Comparison of ENCODE assay signal across 6 cellular contexts in the genomic region with DNA sequence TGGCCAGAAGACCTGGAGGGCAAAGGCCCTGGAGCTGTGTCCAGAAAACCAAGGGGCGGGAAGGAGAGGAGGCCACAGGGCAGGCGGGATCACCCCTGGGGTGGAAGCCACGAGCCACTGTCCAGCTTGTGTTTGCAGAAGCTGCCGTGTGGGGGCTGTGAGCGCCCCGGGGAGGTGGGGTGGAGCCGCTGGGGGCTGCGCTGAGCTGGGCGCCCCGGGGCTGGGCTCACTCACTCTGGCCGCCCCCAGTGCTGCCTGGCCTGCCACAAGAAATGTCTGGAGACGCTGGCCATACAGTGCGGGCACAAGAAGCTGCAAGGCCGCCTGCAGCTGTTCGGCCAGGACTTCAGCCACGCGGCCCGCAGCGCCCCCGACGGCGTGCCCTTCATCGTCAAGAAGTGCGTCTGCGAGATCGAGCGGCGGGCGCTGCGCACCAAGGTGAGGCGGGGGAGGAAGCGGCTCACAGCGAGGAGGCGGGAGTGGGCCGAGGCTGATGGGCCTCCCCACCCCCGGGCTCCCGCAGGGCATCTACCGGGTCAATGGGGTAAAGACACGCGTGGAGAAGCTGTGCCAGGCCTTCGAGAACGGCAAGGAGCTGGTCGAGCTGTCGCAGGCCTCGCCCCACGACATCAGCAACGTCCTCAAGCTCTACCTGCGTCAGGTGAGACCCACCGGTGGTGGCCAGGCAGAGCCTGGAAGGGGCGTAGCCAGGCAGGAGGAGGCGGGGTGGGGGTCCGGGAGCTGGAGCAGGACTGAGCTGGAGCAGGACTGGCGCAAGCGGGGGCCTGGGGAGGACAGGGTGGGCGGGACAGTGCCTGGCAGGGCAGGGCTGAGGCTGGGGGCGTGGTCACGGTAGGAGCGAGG. TPM values are rescaled to one million over a fixed set of nuclear protein-coding genes. Genes with fewer than 3 reads are reported as not detected.
DNase-seq lines count a peak whose midpoint lies in the region; ATAC-seq and TF ChIP-seq lines count a peak whose summit lies in the region.

No MANE protein-coding gene starts in this region.

- H3K4me3 ChIP-seq in endodermal cell (ENCODE audit: low read length) (no peak overlapping the region), spleen (peak overlapping the region in 1 of 8 donors; percentile 37)

- H3K27ac ChIP-seq in endodermal cell (ENCODE audit: low read depth, low read length) (no peak overlapping the region), spleen (peak overlapping the region in 5 of 8 donors; percentile 26 to 97 (median 52))

- H3K9me3 ChIP-seq in endodermal cell (ENCODE audit: control insufficient read depth, low read length) = no peaks in the 10 kb centered on the region
- no peaks in the 10 kb centered on the region for H3K9me3 ChIP-seq in spleen

- WGBS in endodermal cell (ENCODE audit: insufficient coverage in 1 of 2, insufficient read length in 1 of 2), 2 experiments = 91% methylated on average over 43 to 58 of the region's 58 CpGs
- WGBS in spleen, 5 donors = 84 to 90% (median 86%) methylated on average over 56 to 58 of the region's 58 CpGs

- TF ChIP-seq POLR2A in spleen (IDR thresholded peaks at IDR 0.05) = no peak

- no peaks in the 10 kb centered on the region for H3K4me1 ChIP-seq in endodermal cell (ENCODE audit: control insufficient read depth, insufficient read depth, low read length)
- H3K4me1 ChIP-seq in spleen = peaks cover 24 to 100% (median 83%) of the 10 kb centered on the region in 6 donors

- H3K9ac ChIP-seq in endodermal cell (ENCODE audit: extremely low read depth, low read length, poor library complexity, severe bottlenecking) = no peak overlapping the region

- DNase-seq in activated CD8-positive, alpha-beta T cell treated with anti-CD3 and anti-CD28 coated beads, Interleukin-2, amount 10 ng/mL, durations not matched to agents 7 days and 5 days = no peak
- DNase-seq in activated CD8-positive, alpha-beta T cell treated with anti-CD3 and anti-CD28 coated beads for 36 hours = no peak
- DNase-seq in endodermal cell (no peak), spleen (peak; percentile 92), head of caudate nucleus (no peak)

- no peak overlapping the region for H3K4me3 Mint-ChIP-seq in activated CD8-positive, alpha-beta T cell treated with anti-CD3 and anti-CD28 coated beads, Interleukin-2, amount 10 ng/mL, durations not matched to agents 7 days and 5 days
- no peak overlapping the region for H3K4me3 Mint-ChIP-seq in activated CD8-positive, alpha-beta T cell treated with anti-CD3 and anti-CD28 coated beads for 36 hours
- H3K4me3 Mint-ChIP-seq in endodermal cell = peak overlapping the region; percentile 68

- intact Hi-C loops in activated CD8-positive, alpha-beta T cell treated with anti-CD3 and anti-CD28 coated beads for 36 hours (cut with micrococcal nuclease) = no loop called here
- intact Hi-C loops in spleen (cut with DNase I; ENCODE audit: low total_unique reads) (no loop called here), head of caudate nucleus (cut with DNase I) (no loop called here)

- H3K36me3 Mint-ChIP-seq in activated CD8-positive, alpha-beta T cell treated with anti-CD3 and anti-CD28 coated beads, Interleukin-2, amount 10 ng/mL, durations not matched to agents 7 days and 5 days (ENCODE audit: low read depth) = peaks cover 81% of the 10 kb centered on the region
- peaks cover 66% of the 10 kb centered on the region for H3K36me3 Mint-ChIP-seq in activated CD8-positive, alpha-beta T cell treated with anti-CD3 and anti-CD28 coated beads for 36 hours (ENCODE audit: low read depth)
- H3K36me3 Mint-ChIP-seq in endodermal cell (ENCODE audit: low read depth) = peaks cover 11% of the 10 kb centered on the region

- peak overlapping the region; percentile 78 for H3K27ac Mint-ChIP-seq in activated CD8-positive, alpha-beta T cell treated with anti-CD3 and anti-CD28 coated beads, Interleukin-2, amount 10 ng/mL, durations not matched to agents 7 days and 5 days
- H3K27ac Mint-ChIP-seq in activated CD8-positive, alpha-beta T cell treated with anti-CD3 and anti-CD28 coated beads for 36 hours = no peak overlapping the region
- peak overlapping the region; percentile 80 for H3K27ac Mint-ChIP-seq in endodermal cell

- H3K36me3 ChIP-seq in endodermal cell (ENCODE audit: control insufficient read depth, insufficient read depth, low read length) = no peaks in the 10 kb centered on the region
- peaks cover 4 to 95% (median 77%) of the 10 kb centered on the region in 6 donors for H3K36me3 ChIP-seq in spleen

- ATAC-seq in activated CD8-positive, alpha-beta T cell treated with anti-CD3 and anti-CD28 coated beads, Interleukin-2, amount 10 ng/mL, durations not matched to agents 7 days and 5 days = no peak
- no peak for ATAC-seq in activated CD8-positive, alpha-beta T cell treated with anti-CD3 and anti-CD28 coated beads for 36 hours
- ATAC-seq in HG03342 (IDR thresholded peaks at IDR 0.05; ENCODE audit: unreplicated experiment) = no peak

- no peaks in the 10 kb centered on the region for H3K27me3 Mint-ChIP-seq in activated CD8-positive, alpha-beta T cell treated with anti-CD3 and anti-CD28 coated beads, Interleukin-2, amount 10 ng/mL, durations not matched to agents 7 days and 5 days (ENCODE audit: low read depth)
- H3K27me3 Mint-ChIP-seq in activated CD8-positive, alpha-beta T cell treated with anti-CD3 and anti-CD28 coated beads for 36 hours = no peaks in the 10 kb centered on the region
- no peaks in the 10 kb centered on the region for H3K27me3 Mint-ChIP-seq in endodermal cell (ENCODE audit: insufficient read depth)

- H3K9me3 Mint-ChIP-seq in activated CD8-positive, alpha-beta T cell treated with anti-CD3 and anti-CD28 coated beads, Interleukin-2, amount 10 ng/mL, durations not matched to agents 7 days and 5 days (ENCODE audit: insufficient read depth) = no peaks in the 10 kb centered on the region
- no peaks in the 10 kb centered on the region for H3K9me3 Mint-ChIP-seq in activated CD8-positive, alpha-beta T cell treated with anti-CD3 and anti-CD28 coated beads for 36 hours
- no peaks in the 10 kb centered on the region for H3K9me3 Mint-ChIP-seq in endodermal cell

- no peak for TF ChIP-seq CTCF in activated CD8-positive, alpha-beta T cell treated with anti-CD3 and anti-CD28 coated beads for 36 hours (IDR thresholded peaks at IDR 0.05)
- TF ChIP-seq CTCF in endodermal cell (conservative IDR thresholded peaks at IDR 0.05) = peak; percentile 62
- no peak for TF ChIP-seq CTCF in spleen (IDR thresholded peaks at IDR 0.05 in 8 of 11, conservative IDR thresholded peaks at IDR 0.05 in 3 of 11)

- H3K4me1 Mint-ChIP-seq in activated CD8-positive, alpha-beta T cell treated with anti-CD3 and anti-CD28 coated beads, Interleukin-2, amount 10 ng/mL, durations not matched to agents 7 days and 5 days (ENCODE audit: low read depth) = peaks cover 65% of the 10 kb centered on the region
- H3K4me1 Mint-ChIP-seq in activated CD8-positive, alpha-beta T cell treated with anti-CD3 and anti-CD28 coated beads for 36 hours (ENCODE audit: low read depth) = peaks cover 58% of the 10 kb centered on the region
- H3K4me1 Mint-ChIP-seq in endodermal cell = peaks cover 1% of the 10 kb centered on the region

- CTCF ChIA-PET in activated CD8-positive, alpha-beta T cell treated with anti-CD3 and anti-CD28 coated beads, Interleukin-2, amount 10 ng/mL, durations not matched to agents 7 days and 5 days (lab: Charles Lee) = interaction anchor here (1.2 to 1.6 kb wide), 3 partner anchors 9 to 54 kb away, joined by 3 to 6 read pairs (median 4); no protein-coding TSS in a partner anchor
- CTCF ChIA-PET in activated CD8-positive, alpha-beta T cell treated with anti-CD3 and anti-CD28 coated beads for 36 hours (lab: Charles Lee) = interaction anchor here (0.7 to 3.9 kb wide), 3 partner anchors 9 to 15 kb away, joined by 3 to 22 read pairs (median 4); partner anchors contain the start of gene ARHGAP45

- POLR2A ChIA-PET in activated CD8-positive, alpha-beta T cell treated with anti-CD3 and anti-CD28 coated beads, Interleukin-2, amount 10 ng/mL, durations not matched to agents 7 days and 5 days (lab: Charles Lee) = interaction anchor here (0.8 to 9.3 kb wide), 5 partner anchors 7 to 188 kb away, joined by 3 to 113 read pairs (median 6); partner anchors contain the start of genes ARHGAP45 and CIRBP
- POLR2A ChIA-PET in activated CD8-positive, alpha-beta T cell treated with anti-CD3 and anti-CD28 coated beads for 36 hours (lab: Charles Lee) = interaction anchor here (0.6 to 12.2 kb wide), 17 partner anchors 6 to 188 kb away, joined by 3 to 148 read pairs (median 5); partner anchors contain the start of genes CIRBP, CNN2, POLR2E and RNU6-2

- H3K27me3 ChIP-seq in endodermal cell (ENCODE audit: control insufficient read depth, insufficient read depth, low read length, poor library complexity, severe bottlenecking) (no peaks in the 10 kb centered on the region), spleen (replicated peaks in 1 of 7) (no peaks in the 10 kb centered on the region)

RNA-seq across cellular contexts. Expression of gene POLR2E, which starts 13.6 kb away (rescaled TPM):
- total RNA-seq in activated CD8-positive, alpha-beta T cell treated with anti-CD3 and anti-CD28 coated beads, Interleukin-2, amount 10 ng/mL, durations not matched to agents 7 days and 5 days = 100 to 1,000 TPM; 176 to 177 TPM
- 100 to 1,000 TPM; 271 to 282 TPM for total RNA-seq in activated CD8-positive, alpha-beta T cell treated with anti-CD3 and anti-CD28 coated beads for 36 hours
- 100 to 1,000 TPM; 225 to 254 TPM for total RNA-seq in endodermal cell
- 192 TPM for polyA plus RNA-seq in endodermal cell (2013, experiment 1 of 2)
- polyA plus RNA-seq in endodermal cell (2013, experiment 2 of 2) = 174 TPM
- total RNA-seq in spleen = 100 to 1,000 TPM; 106 to 152 (median 123) TPM
- 100 to 1,000 TPM in 2 of 3 donors, 10 to 100 TPM in 1; 70.8 to 144 (median 105) TPM for polyA plus RNA-seq in spleen

RNA-seq across cellular contexts. Expression of gene ARHGAP45, which starts 14.6 kb away (rescaled TPM):
- 100 to 1,000 TPM; 433 to 445 TPM for total RNA-seq in activated CD8-positive, alpha-beta T cell treated with anti-CD3 and anti-CD28 coated beads, Interleukin-2, amount 10 ng/mL, durations not matched to agents 7 days and 5 days
- total RNA-seq in activated CD8-positive, alpha-beta T cell treated with anti-CD3 and anti-CD28 coated beads for 36 hours = 100 to 1,000 TPM; 136 to 150 TPM
- total RNA-seq in endodermal cell (10 to 100 TPM; 14.8 to 17.1 TPM), spleen (100 to 1,000 TPM; 161 to 258 (median 237) TPM)
- 5.9 TPM for polyA plus RNA-seq in endodermal cell (2013, experiment 1 of 2)
- polyA plus RNA-seq in endodermal cell (2013, experiment 2 of 2) = 4.8 TPM
- polyA plus RNA-seq in spleen = 100 to 1,000 TPM; 205 to 356 (median 329) TPM

RNA-seq across cellular contexts. Expression of gene GPX4, which starts 22.3 kb away (rescaled TPM):
- total RNA-seq in activated CD8-positive, alpha-beta T cell treated with anti-CD3 and anti-CD28 coated beads, Interleukin-2, amount 10 ng/mL, durations not matched to agents 7 days and 5 days = 100 to 1,000 TPM; 174 to 177 TPM
- 100 to 1,000 TPM; 224 to 232 TPM for total RNA-seq in activated CD8-positive, alpha-beta T cell treated with anti-CD3 and anti-CD28 coated beads for 36 hours
- total RNA-seq in endodermal cell = 100 to 1,000 TPM; 331 to 449 TPM
- polyA plus RNA-seq in endodermal cell (2013, experiment 1 of 2) = 418 TPM
- 416 TPM for polyA plus RNA-seq in endodermal cell (2013, experiment 2 of 2)
- total RNA-seq in spleen = 100 to 1,000 TPM; 138 to 275 (median 216) TPM
- 100 to 1,000 TPM; 480 to 562 (median 522) TPM for polyA plus RNA-seq in spleen

RNA-seq across cellular contexts. Expression of gene ABCA7, which starts 41.6 kb away (rescaled TPM):
- total RNA-seq in activated CD8-positive, alpha-beta T cell treated with anti-CD3 and anti-CD28 coated beads, Interleukin-2, amount 10 ng/mL, durations not matched to agents 7 days and 5 days = 10 to 100 TPM; 76.6 to 77.5 TPM
- total RNA-seq in activated CD8-positive, alpha-beta T cell treated with anti-CD3 and anti-CD28 coated beads for 36 hours = 10 to 100 TPM; 14.0 to 14.6 TPM
- 10 to 100 TPM; 67.2 to 68.7 TPM for total RNA-seq in endodermal cell
- 16.2 TPM for polyA plus RNA-seq in endodermal cell (2013, experiment 1 of 2)
- 16.2 TPM for polyA plus RNA-seq in endodermal cell (2013, experiment 2 of 2)
- total RNA-seq in spleen = 100 to 1,000 TPM in 3 of 7 donors, 10 to 100 TPM in 4; 64.6 to 162 (median 94.7) TPM
- 100 to 1,000 TPM in 2 of 3 donors, 10 to 100 TPM in 1; 67.5 to 197 (median 152) TPM for polyA plus RNA-seq in spleen

RNA-seq across cellular contexts. Expression of gene CNN2, which starts 55.1 kb away (rescaled TPM):
- total RNA-seq in activated CD8-positive, alpha-beta T cell treated with anti-CD3 and anti-CD28 coated beads, Interleukin-2, amount 10 ng/mL, durations not matched to agents 7 days and 5 days = 100 to 1,000 TPM; 417 to 455 TPM
- 10 to 100 TPM; 97.4 to 98.3 TPM for total RNA-seq in activated CD8-positive, alpha-beta T cell treated with anti-CD3 and anti-CD28 coated beads for 36 hours
- total RNA-seq in endodermal cell (100 to 1,000 TPM; 426 to 469 TPM), spleen (100 to 1,000 TPM; 102 to 296 (median 233) TPM)
- 225 TPM for polyA plus RNA-seq in endodermal cell (2013, experiment 1 of 2)
- 200 TPM for polyA plus RNA-seq in endodermal cell (2013, experiment 2 of 2)
- 100 to 1,000 TPM; 126 to 147 (median 140) TPM for polyA plus RNA-seq in spleen

Comparison
In these comparisons a context has a peak if more than half of its experiments do, and no peak if none do; other contexts are left out.
1. RNA of gene ARHGAP45, which starts 14.6 kb away (total RNA-seq): 433 to 445 TPM in activated CD8-positive, alpha-beta T cell treated with anti-CD3 and anti-CD28 coated beads, Interleukin-2, amount 10 ng/mL, durations not matched to agents 7 days and 5 days, 161 to 258 TPM in spleen and 136 to 150 TPM in activated CD8-positive, alpha-beta T cell treated with anti-CD3 and anti-CD28 coated beads for 36 hours; 14.8 to 17.1 TPM in endodermal cell; every median in the first group is over 4 times any median in the second.